ENCODE assay signal across 20 cellular contexts in the genomic region with DNA sequence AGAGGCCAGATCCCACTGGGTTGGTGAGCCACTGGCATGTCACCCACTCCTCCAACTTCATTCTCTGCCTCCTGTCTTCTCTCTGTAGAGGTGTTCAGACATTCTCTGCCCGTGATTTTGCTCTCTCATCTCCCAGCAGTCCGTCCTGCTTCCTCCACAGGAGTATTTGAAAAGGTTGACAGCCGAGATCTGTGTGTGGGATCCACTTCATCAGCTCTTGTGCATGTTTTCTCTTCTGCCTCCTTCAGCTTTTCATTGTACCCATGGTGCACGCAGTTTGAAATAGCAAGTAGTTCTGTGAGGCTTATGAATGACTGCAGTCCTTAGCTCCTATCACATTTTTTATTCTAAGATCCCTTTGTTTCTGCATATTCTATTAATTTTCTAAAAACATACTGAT. TPM values are rescaled to one million over a fixed set of nuclear protein-coding genes. Genes with fewer than 3 reads are reported as not detected.
DNase-seq lines count a peak whose midpoint lies in the region; ATAC-seq and TF ChIP-seq lines count a peak whose summit lies in the region.
"Had no signal": no experiment of that assay in that cellular context is flagged by ENCODE, and none has a peak within 500 bp of the region (broad histone marks: within the 10 kb centered on the region; RNA-seq: fewer than 3 reads in every experiment).

No MANE protein-coding gene starts in this region.

- TF ChIP-seq CTCF in mesothelial cell of epicardium (IDR thresholded peaks at IDR 0.05; ENCODE audit: unreplicated experiment) (no peak), upper lobe of right lung (IDR thresholded peaks at IDR 0.05) (no peak)

- H3K36me3 ChIP-seq in upper lobe of right lung: peaks cover 93% of the 10 kb centered on the region

- POLR2A ChIA-PET in activated naive CD8-positive, alpha-beta T cell treated with anti-CD3 and anti-CD28 coated beads, Interleukin-2, amount 10 ng/mL, durations not matched to agents 7 days and 5 days (lab: Charles Lee): no interaction called here

- no peak for ATAC-seq in activated naive CD8-positive, alpha-beta T cell treated with anti-CD3 and anti-CD28 coated beads, Interleukin-2, amount 10 ng/mL, durations not matched to agents 7 days and 5 days (ENCODE audit: low read depth)
- ATAC-seq in upper lobe of right lung: peak; percentile 12
- ATAC-seq: Panc1 had no signal

- intact Hi-C loops in activated T-helper 1 cell treated with anti-CD3 and anti-CD28 coated beads, Interleukin-12 subunit alpha, Interleukin-12 subunit beta, Interleukin-2, Interleukin-4 antibody, amounts not matched to agents 30 ng/mL and 10 ng/mL and 1 ng/mL, durations not matched to agents 14 hours and 24 hours and 36 hours (cut with micrococcal nuclease): no loop called here
- intact Hi-C loops in upper lobe of right lung (cut with DNase I): no loop called here

- no peak overlapping the region for H3K27ac ChIP-seq in upper lobe of right lung
- H3K27ac ChIP-seq: 22Rv1, BLaER1 had no signal

- H3K27ac Mint-ChIP-seq in activated naive CD8-positive, alpha-beta T cell treated with anti-CD3 and anti-CD28 coated beads, Interleukin-2, amount 10 ng/mL, durations not matched to agents 7 days and 5 days: peak overlapping the region; percentile 29
- no peak overlapping the region for H3K27ac Mint-ChIP-seq in activated naive CD8-positive, alpha-beta T cell treated with anti-CD3 and anti-CD28 coated beads for 36 hours
- peak overlapping the region; percentile 15 for H3K27ac Mint-ChIP-seq in activated T-helper 1 cell treated with anti-CD3 and anti-CD28 coated beads, Interleukin-12 subunit alpha, Interleukin-12 subunit beta, Interleukin-2, Interleukin-4 antibody, amounts not matched to agents 30 ng/mL and 10 ng/mL and 1 ng/mL, durations not matched to agents 14 hours and 24 hours and 36 hours
- peak overlapping the region; percentile 47 for H3K27ac Mint-ChIP-seq in mesothelial cell of epicardium

- no peaks in the 10 kb centered on the region for H3K27me3 ChIP-seq in upper lobe of right lung
- H3K27me3 ChIP-seq: BLaER1 had no signal

- no peaks in the 10 kb centered on the region for H3K27me3 Mint-ChIP-seq in activated naive CD8-positive, alpha-beta T cell treated with anti-CD3 and anti-CD28 coated beads, Interleukin-2, amount 10 ng/mL, durations not matched to agents 7 days and 5 days
- no peaks in the 10 kb centered on the region for H3K27me3 Mint-ChIP-seq in activated naive CD8-positive, alpha-beta T cell treated with anti-CD3 and anti-CD28 coated beads for 36 hours
- no peaks in the 10 kb centered on the region for H3K27me3 Mint-ChIP-seq in activated T-helper 1 cell treated with anti-CD3 and anti-CD28 coated beads, Interleukin-12 subunit alpha, Interleukin-12 subunit beta, Interleukin-2, Interleukin-4 antibody, amounts not matched to agents 30 ng/mL and 10 ng/mL and 1 ng/mL, durations not matched to agents 14 hours and 24 hours and 36 hours (ENCODE audit: insufficient read depth)
- H3K27me3 Mint-ChIP-seq in mesothelial cell of epicardium (ENCODE audit: low read depth): no peaks in the 10 kb centered on the region
- H3K27me3 Mint-ChIP-seq: CD4-positive, alpha-beta memory T cell; IgD-negative memory B cell had no signal

- H3K9me3 Mint-ChIP-seq in activated naive CD8-positive, alpha-beta T cell treated with anti-CD3 and anti-CD28 coated beads, Interleukin-2, amount 10 ng/mL, durations not matched to agents 7 days and 5 days: no peaks in the 10 kb centered on the region
- H3K9me3 Mint-ChIP-seq in activated naive CD8-positive, alpha-beta T cell treated with anti-CD3 and anti-CD28 coated beads for 36 hours: no peaks in the 10 kb centered on the region
- no peaks in the 10 kb centered on the region for H3K9me3 Mint-ChIP-seq in activated T-helper 1 cell treated with anti-CD3 and anti-CD28 coated beads, Interleukin-12 subunit alpha, Interleukin-12 subunit beta, Interleukin-2, Interleukin-4 antibody, amounts not matched to agents 30 ng/mL and 10 ng/mL and 1 ng/mL, durations not matched to agents 14 hours and 24 hours and 36 hours
- H3K9me3 Mint-ChIP-seq in mesothelial cell of epicardium: no peaks in the 10 kb centered on the region
- H3K9me3 Mint-ChIP-seq: CD4-positive, alpha-beta memory T cell; IgD-negative memory B cell had no signal

- DNase-seq in activated naive CD8-positive, alpha-beta T cell treated with anti-CD3 and anti-CD28 coated beads, Interleukin-2, amount 10 ng/mL, durations not matched to agents 7 days and 5 days: no peak
- DNase-seq in activated naive CD8-positive, alpha-beta T cell treated with anti-CD3 and anti-CD28 coated beads for 36 hours: no peak
- no peak for DNase-seq in activated T-helper 1 cell treated with anti-CD3 and anti-CD28 coated beads, Interleukin-12 subunit alpha, Interleukin-12 subunit beta, Interleukin-2, Interleukin-4 antibody, amounts not matched to agents 30 ng/mL and 10 ng/mL and 1 ng/mL, durations not matched to agents 14 hours and 24 hours and 36 hours (ENCODE audit: low spot score)
- no peak for DNase-seq in mesothelial cell of epicardium (ENCODE audit: low spot score in 2 of 2, unreplicated experiment in 2 of 2)
- no peak for DNase-seq in upper lobe of right lung
- DNase-seq in ureter (ENCODE audit: low spot score): no peak
- no peak for DNase-seq in T-helper 2 cell
- DNase-seq in activated naive CD4-positive, alpha-beta T cell treated with anti-CD3 and anti-CD28 coated beads, Interleukin-2, amount 50 U/mL, for 16 hours: no peak
- DNase-seq: ACHN; CD4-positive, alpha-beta memory T cell; DMS153; NCI-H1694; NCI-H2081 treated with DMSO at 0.1 percent for 48 hours; NCI-H2171 treated with DMSO at 0.1 percent for 48 hours; NCI-H524 treated with DMSO at 0.1 percent for 48 hours; NCI-H82 had no signal

- no peak overlapping the region for H3K4me3 ChIP-seq in upper lobe of right lung
- H3K4me3 ChIP-seq: BLaER1 had no signal

- no peaks in the 10 kb centered on the region for H3K4me1 ChIP-seq in upper lobe of right lung

- H3K4me3 Mint-ChIP-seq in activated naive CD8-positive, alpha-beta T cell treated with anti-CD3 and anti-CD28 coated beads, Interleukin-2, amount 10 ng/mL, durations not matched to agents 7 days and 5 days: no peak overlapping the region
- H3K4me3 Mint-ChIP-seq in activated naive CD8-positive, alpha-beta T cell treated with anti-CD3 and anti-CD28 coated beads for 36 hours: no peak overlapping the region
- no peak overlapping the region for H3K4me3 Mint-ChIP-seq in activated T-helper 1 cell treated with anti-CD3 and anti-CD28 coated beads, Interleukin-12 subunit alpha, Interleukin-12 subunit beta, Interleukin-2, Interleukin-4 antibody, amounts not matched to agents 30 ng/mL and 10 ng/mL and 1 ng/mL, durations not matched to agents 14 hours and 24 hours and 36 hours
- H3K4me3 Mint-ChIP-seq in mesothelial cell of epicardium: no peak overlapping the region
- H3K4me3 Mint-ChIP-seq: CD4-positive, alpha-beta memory T cell had no signal

- no peaks in the 10 kb centered on the region for H3K9me3 ChIP-seq in upper lobe of right lung
- H3K9me3 ChIP-seq: BLaER1 had no signal

- H3K4me1 Mint-ChIP-seq in activated naive CD8-positive, alpha-beta T cell treated with anti-CD3 and anti-CD28 coated beads, Interleukin-2, amount 10 ng/mL, durations not matched to agents 7 days and 5 days: peaks cover 15% of the 10 kb centered on the region
- peaks cover 20% of the 10 kb centered on the region for H3K4me1 Mint-ChIP-seq in activated naive CD8-positive, alpha-beta T cell treated with anti-CD3 and anti-CD28 coated beads for 36 hours
- H3K4me1 Mint-ChIP-seq in activated T-helper 1 cell treated with anti-CD3 and anti-CD28 coated beads, Interleukin-12 subunit alpha, Interleukin-12 subunit beta, Interleukin-2, Interleukin-4 antibody, amounts not matched to agents 30 ng/mL and 10 ng/mL and 1 ng/mL, durations not matched to agents 14 hours and 24 hours and 36 hours (ENCODE audit: low read depth): peaks cover 38% of the 10 kb centered on the region
- peaks cover 7% of the 10 kb centered on the region for H3K4me1 Mint-ChIP-seq in mesothelial cell of epicardium

- peaks cover 34% of the 10 kb centered on the region for H3K36me3 Mint-ChIP-seq in activated naive CD8-positive, alpha-beta T cell treated with anti-CD3 and anti-CD28 coated beads, Interleukin-2, amount 10 ng/mL, durations not matched to agents 7 days and 5 days
- peaks cover 37% of the 10 kb centered on the region for H3K36me3 Mint-ChIP-seq in activated naive CD8-positive, alpha-beta T cell treated with anti-CD3 and anti-CD28 coated beads for 36 hours
- H3K36me3 Mint-ChIP-seq in activated T-helper 1 cell treated with anti-CD3 and anti-CD28 coated beads, Interleukin-12 subunit alpha, Interleukin-12 subunit beta, Interleukin-2, Interleukin-4 antibody, amounts not matched to agents 30 ng/mL and 10 ng/mL and 1 ng/mL, durations not matched to agents 14 hours and 24 hours and 36 hours (ENCODE audit: low read depth): peaks cover 52% of the 10 kb centered on the region
- H3K36me3 Mint-ChIP-seq in mesothelial cell of epicardium: peaks cover 67% of the 10 kb centered on the region

RNA-seq across cellular contexts. Expression of a gene that starts 34.8 kb away (rescaled TPM):
- 10 to 100 TPM; 43.3 to 46.8 TPM for total RNA-seq in activated naive CD8-positive, alpha-beta T cell treated with anti-CD3 and anti-CD28 coated beads, Interleukin-2, amount 10 ng/mL, durations not matched to agents 7 days and 5 days
- total RNA-seq in activated naive CD8-positive, alpha-beta T cell treated with anti-CD3 and anti-CD28 coated beads for 36 hours: 10 to 100 TPM; 47.5 to 52.6 TPM
- total RNA-seq in activated T-helper 1 cell treated with anti-CD3 and anti-CD28 coated beads, Interleukin-12 subunit alpha, Interleukin-12 subunit beta, Interleukin-2, Interleukin-4 antibody, amounts not matched to agents 30 ng/mL and 10 ng/mL and 1 ng/mL, durations not matched to agents 14 hours and 24 hours and 36 hours: 61.0 and 65.5 TPM in 2 replicates
- 83.5 to 88.6 TPM (median 85.0 TPM) in 3 replicates for total RNA-seq in mesothelial cell of epicardium
- total RNA-seq in upper lobe of right lung: 63.4 TPM
- 54.4 TPM for total RNA-seq in ureter

RNA-seq across cellular contexts. Expression of a gene that starts 42.8 kb away (rescaled TPM):
- not detected for total RNA-seq in activated naive CD8-positive, alpha-beta T cell treated with anti-CD3 and anti-CD28 coated beads, Interleukin-2, amount 10 ng/mL, durations not matched to agents 7 days and 5 days
- total RNA-seq in activated naive CD8-positive, alpha-beta T cell treated with anti-CD3 and anti-CD28 coated beads for 36 hours: under 1 TPM; 0.16 to 0.25 TPM
- 0.07 and 0.31 TPM in 2 replicates for total RNA-seq in activated T-helper 1 cell treated with anti-CD3 and anti-CD28 coated beads, Interleukin-12 subunit alpha, Interleukin-12 subunit beta, Interleukin-2, Interleukin-4 antibody, amounts not matched to agents 30 ng/mL and 10 ng/mL and 1 ng/mL, durations not matched to agents 14 hours and 24 hours and 36 hours
- total RNA-seq in mesothelial cell of epicardium (31.3 to 34.0 TPM (median 31.5 TPM) in 3 replicates), upper lobe of right lung (70.6 TPM), ureter (20.3 TPM)
- total RNA-seq: CD4-positive, alpha-beta memory T cell had no signal

Comparison
In these comparisons a context has a peak if more than half of its experiments do, and no peak if none do; other contexts are left out.
1. RNA of a gene that starts 42.8 kb away (total RNA-seq): 70.6 TPM in upper lobe of right lung (single experiment), 31.3 to 34.0 TPM in mesothelial cell of epicardium and 20.3 TPM in ureter (single experiment); 0.07 to 0.31 TPM in activated T-helper 1 cell treated with anti-CD3 and anti-CD28 coated beads, Interleukin-12 subunit alpha, Interleukin-12 subunit beta, Interleukin-2, Interleukin-4 antibody, amounts not matched to agents 30 ng/mL and 10 ng/mL and 1 ng/mL, durations not matched to agents 14 hours and 24 hours and 36 hours, 0.16 to 0.25 TPM in activated naive CD8-positive, alpha-beta T cell treated with anti-CD3 and anti-CD28 coated beads for 36 hours and not detected in activated naive CD8-positive, alpha-beta T cell treated with anti-CD3 and anti-CD28 coated beads, Interleukin-2, amount 10 ng/mL, durations not matched to agents 7 days and 5 days; every median in the first group is over 10 times any median in the second.